ENCODE assay signal across 1 cellular context in genomic region chr5:69234457-69235268, GRCh38.
TF ChIP-seq lines count a peak whose summit lies in the region.

CDK7 (plus strand) TSS chr5:69234886; CDS start chr5:69234976, 90 bp downstream.

TF ChIP-seq in HepG2, 621 proteins besides CTCF, POLR2A, EP300 and RAD21 (continued from another document and continues in another):
- TF ChIP-seq, protein P1, sequence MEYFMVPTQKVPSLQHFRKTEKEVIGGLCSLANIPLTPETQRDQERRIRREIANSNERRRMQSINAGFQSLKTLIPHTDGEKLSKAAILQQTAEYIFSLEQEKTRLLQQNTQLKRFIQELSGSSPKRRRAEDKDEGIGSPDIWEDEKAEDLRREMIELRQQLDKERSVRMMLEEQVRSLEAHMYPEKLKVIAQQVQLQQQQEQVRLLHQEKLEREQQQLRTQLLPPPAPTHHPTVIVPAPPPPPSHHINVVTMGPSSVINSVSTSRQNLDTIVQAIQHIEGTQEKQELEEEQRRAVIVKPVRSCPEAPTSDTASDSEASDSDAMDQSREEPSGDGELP (IDR thresholded peaks at IDR 0.05; ENCODE audit: borderline replicate concordance, low read depth): no peak
- TF ChIP-seq ZBED4 (CRISPR knock-in tag; IDR thresholded peaks at IDR 0.05; ENCODE audit: borderline replicate concordance) (peak; percentile 40; the same call in 1 of the 2 replicates), ZNF275 (CRISPR knock-in tag; IDR thresholded peaks at IDR 0.05; ENCODE audit: borderline replicate concordance) (no peak), GZF1 (CRISPR knock-in tag; IDR thresholded peaks at IDR 0.05) (peak; percentile 81; the same call in 1 of the 2 replicates), RARA (CRISPR knock-in tag; IDR thresholded peaks at IDR 0.05) (0 out of 2 replicates have a peak, but pooled peaks have one; percentile 3), JARID2 (CRISPR knock-in tag; IDR thresholded peaks at IDR 0.05; ENCODE audit: insufficient replicate concordance) (no peak), ZKSCAN1 (IDR thresholded peaks at IDR 0.05; ENCODE audit: low read length) (0 out of 2 replicates have a peak, but pooled peaks have one; percentile 10), NFATC3 (CRISPR knock-in tag; IDR thresholded peaks at IDR 0.05) (0 out of 2 replicates have a peak, but pooled peaks have one; percentile 53), ZNF441 (CRISPR knock-in tag; IDR thresholded peaks at IDR 0.05; ENCODE audit: borderline replicate concordance) (peak; percentile 6; the same call in 1 of the 2 replicates), ZNF484 (CRISPR knock-in tag; IDR thresholded peaks at IDR 0.05; ENCODE audit: borderline replicate concordance, low read depth) (no peak), GATAD1 (CRISPR knock-in tag; IDR thresholded peaks at IDR 0.05) (peak; percentile 93), ZBTB20 (CRISPR knock-in tag; IDR thresholded peaks at IDR 0.05; ENCODE audit: borderline replicate concordance, low read depth) (peak; percentile 87; the same call in 1 of the 2 replicates), SKIL (CRISPR knock-in tag; IDR thresholded peaks at IDR 0.05; ENCODE audit: borderline replicate concordance) (no peak), MXI1 (IDR thresholded peaks at IDR 0.05; ENCODE audit: borderline replicate concordance, low read depth, low read length) (peak; percentile 87; the same call in 2 of the 3 replicates), ARID2 (CRISPR knock-in tag; IDR thresholded peaks at IDR 0.05; ENCODE audit: borderline replicate concordance) (peak; percentile 70; the same call in 1 of the 2 replicates), UBTF (CRISPR knock-in tag; IDR thresholded peaks at IDR 0.05) (peak; percentile 84), ZNF33B (CRISPR knock-in tag; IDR thresholded peaks at IDR 0.05) (peak; percentile 43; the same call in 1 of the 2 replicates), ZNF331 (CRISPR knock-in tag; IDR thresholded peaks at IDR 0.05) (peak; percentile 69)
- TF ChIP-seq, protein P2, sequence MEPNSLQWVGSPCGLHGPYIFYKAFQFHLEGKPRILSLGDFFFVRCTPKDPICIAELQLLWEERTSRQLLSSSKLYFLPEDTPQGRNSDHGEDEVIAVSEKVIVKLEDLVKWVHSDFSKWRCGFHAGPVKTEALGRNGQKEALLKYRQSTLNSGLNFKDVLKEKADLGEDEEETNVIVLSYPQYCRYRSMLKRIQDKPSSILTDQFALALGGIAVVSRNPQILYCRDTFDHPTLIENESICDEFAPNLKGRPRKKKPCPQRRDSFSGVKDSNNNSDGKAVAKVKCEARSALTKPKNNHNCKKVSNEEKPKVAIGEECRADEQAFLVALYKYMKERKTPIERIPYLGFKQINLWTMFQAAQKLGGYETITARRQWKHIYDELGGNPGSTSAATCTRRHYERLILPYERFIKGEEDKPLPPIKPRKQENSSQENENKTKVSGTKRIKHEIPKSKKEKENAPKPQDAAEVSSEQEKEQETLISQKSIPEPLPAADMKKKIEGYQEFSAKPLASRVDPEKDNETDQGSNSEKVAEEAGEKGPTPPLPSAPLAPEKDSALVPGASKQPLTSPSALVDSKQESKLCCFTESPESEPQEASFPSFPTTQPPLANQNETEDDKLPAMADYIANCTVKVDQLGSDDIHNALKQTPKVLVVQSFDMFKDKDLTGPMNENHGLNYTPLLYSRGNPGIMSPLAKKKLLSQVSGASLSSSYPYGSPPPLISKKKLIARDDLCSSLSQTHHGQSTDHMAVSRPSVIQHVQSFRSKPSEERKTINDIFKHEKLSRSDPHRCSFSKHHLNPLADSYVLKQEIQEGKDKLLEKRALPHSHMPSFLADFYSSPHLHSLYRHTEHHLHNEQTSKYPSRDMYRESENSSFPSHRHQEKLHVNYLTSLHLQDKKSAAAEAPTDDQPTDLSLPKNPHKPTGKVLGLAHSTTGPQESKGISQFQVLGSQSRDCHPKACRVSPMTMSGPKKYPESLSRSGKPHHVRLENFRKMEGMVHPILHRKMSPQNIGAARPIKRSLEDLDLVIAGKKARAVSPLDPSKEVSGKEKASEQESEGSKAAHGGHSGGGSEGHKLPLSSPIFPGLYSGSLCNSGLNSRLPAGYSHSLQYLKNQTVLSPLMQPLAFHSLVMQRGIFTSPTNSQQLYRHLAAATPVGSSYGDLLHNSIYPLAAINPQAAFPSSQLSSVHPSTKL (CRISPR knock-in tag; IDR thresholded peaks at IDR 0.05): peak; percentile 60; the same call in 1 of the 2 replicates
- TF ChIP-seq, protein P3, sequence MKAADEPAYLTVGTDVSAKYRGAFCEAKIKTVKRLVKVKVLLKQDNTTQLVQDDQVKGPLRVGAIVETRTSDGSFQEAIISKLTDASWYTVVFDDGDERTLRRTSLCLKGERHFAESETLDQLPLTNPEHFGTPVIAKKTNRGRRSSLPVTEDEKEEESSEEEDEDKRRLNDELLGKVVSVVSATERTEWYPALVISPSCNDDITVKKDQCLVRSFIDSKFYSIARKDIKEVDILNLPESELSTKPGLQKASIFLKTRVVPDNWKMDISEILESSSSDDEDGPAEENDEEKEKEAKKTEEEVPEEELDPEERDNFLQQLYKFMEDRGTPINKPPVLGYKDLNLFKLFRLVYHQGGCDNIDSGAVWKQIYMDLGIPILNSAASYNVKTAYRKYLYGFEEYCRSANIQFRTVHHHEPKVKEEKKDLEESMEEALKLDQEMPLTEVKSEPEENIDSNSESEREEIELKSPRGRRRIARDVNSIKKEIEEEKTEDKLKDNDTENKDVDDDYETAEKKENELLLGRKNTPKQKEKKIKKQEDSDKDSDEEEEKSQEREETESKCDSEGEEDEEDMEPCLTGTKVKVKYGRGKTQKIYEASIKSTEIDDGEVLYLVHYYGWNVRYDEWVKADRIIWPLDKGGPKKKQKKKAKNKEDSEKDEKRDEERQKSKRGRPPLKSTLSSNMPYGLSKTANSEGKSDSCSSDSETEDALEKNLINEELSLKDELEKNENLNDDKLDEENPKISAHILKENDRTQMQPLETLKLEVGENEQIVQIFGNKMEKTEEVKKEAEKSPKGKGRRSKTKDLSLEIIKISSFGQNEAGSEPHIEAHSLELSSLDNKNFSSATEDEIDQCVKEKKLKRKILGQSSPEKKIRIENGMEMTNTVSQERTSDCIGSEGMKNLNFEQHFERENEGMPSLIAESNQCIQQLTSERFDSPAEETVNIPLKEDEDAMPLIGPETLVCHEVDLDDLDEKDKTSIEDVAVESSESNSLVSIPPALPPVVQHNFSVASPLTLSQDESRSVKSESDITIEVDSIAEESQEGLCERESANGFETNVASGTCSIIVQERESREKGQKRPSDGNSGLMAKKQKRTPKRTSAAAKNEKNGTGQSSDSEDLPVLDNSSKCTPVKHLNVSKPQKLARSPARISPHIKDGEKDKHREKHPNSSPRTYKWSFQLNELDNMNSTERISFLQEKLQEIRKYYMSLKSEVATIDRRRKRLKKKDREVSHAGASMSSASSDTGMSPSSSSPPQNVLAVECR (CRISPR knock-in tag; IDR thresholded peaks at IDR 0.05; ENCODE audit: borderline replicate concordance): peak; percentile 98
- TF ChIP-seq, protein P4, sequence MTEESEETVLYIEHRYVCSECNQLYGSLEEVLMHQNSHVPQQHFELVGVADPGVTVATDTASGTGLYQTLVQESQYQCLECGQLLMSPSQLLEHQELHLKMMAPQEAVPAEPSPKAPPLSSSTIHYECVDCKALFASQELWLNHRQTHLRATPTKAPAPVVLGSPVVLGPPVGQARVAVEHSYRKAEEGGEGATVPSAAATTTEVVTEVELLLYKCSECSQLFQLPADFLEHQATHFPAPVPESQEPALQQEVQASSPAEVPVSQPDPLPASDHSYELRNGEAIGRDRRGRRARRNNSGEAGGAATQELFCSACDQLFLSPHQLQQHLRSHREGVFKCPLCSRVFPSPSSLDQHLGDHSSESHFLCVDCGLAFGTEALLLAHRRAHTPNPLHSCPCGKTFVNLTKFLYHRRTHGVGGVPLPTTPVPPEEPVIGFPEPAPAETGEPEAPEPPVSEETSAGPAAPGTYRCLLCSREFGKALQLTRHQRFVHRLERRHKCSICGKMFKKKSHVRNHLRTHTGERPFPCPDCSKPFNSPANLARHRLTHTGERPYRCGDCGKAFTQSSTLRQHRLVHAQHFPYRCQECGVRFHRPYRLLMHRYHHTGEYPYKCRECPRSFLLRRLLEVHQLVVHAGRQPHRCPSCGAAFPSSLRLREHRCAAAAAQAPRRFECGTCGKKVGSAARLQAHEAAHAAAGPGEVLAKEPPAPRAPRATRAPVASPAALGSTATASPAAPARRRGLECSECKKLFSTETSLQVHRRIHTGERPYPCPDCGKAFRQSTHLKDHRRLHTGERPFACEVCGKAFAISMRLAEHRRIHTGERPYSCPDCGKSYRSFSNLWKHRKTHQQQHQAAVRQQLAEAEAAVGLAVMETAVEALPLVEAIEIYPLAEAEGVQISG (CRISPR knock-in tag; IDR thresholded peaks at IDR 0.05): peak; percentile 67; the same call in 1 of the 2 replicates
- TF ChIP-seq, protein P5, sequence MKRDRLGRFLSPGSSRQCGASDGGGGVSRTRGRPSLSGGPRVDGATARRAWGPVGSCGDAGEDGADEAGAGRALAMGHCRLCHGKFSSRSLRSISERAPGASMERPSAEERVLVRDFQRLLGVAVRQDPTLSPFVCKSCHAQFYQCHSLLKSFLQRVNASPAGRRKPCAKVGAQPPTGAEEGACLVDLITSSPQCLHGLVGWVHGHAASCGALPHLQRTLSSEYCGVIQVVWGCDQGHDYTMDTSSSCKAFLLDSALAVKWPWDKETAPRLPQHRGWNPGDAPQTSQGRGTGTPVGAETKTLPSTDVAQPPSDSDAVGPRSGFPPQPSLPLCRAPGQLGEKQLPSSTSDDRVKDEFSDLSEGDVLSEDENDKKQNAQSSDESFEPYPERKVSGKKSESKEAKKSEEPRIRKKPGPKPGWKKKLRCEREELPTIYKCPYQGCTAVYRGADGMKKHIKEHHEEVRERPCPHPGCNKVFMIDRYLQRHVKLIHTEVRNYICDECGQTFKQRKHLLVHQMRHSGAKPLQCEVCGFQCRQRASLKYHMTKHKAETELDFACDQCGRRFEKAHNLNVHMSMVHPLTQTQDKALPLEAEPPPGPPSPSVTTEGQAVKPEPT (CRISPR knock-in tag; IDR thresholded peaks at IDR 0.05; ENCODE audit: low read depth): peak; percentile 99
